ENCODE assay signal across 29 cellular contexts in genomic region chr2:237243487-237243886, GRCh38.
"Had no signal": no experiment of that assay in that cellular context is flagged by ENCODE, and none has a peak within 500 bp of the region (broad histone marks: within the 10 kb centered on the region; RNA-seq: fewer than 3 reads in every experiment).

No MANE protein-coding gene starts in this region.

- H3K4me3 ChIP-seq: ovary, psoas muscle, skin epidermis, smooth muscle cell, spleen, testis, tibial artery, transverse colon, upper lobe of right lung, uterus had no signal

- H3K27me3 ChIP-seq: ovary, testis, tibial artery, transverse colon, upper lobe of right lung, uterus had no signal

- H3K27ac ChIP-seq: neutrophil, ovary, parathyroid adenoma, psoas muscle, spleen, testis, transverse colon, uterus had no signal

- H2AFZ ChIP-seq: parathyroid adenoma had no signal

- DNase-seq: naive B cell; naive thymus-derived CD8-positive, alpha-beta T cell; nephron progenitor cell; nucleus accumbens; ovary; posterior cingulate gyrus; psoas muscle; right cardiac atrium; spleen; stimulated activated CD4-positive, alpha-beta T cell treated with anti-CD3 and anti-CD28 coated beads, Interleukin-12 subunit alpha, Interleukin-12 subunit beta, amount 100 ng/mL, for 4 hours; stimulated activated CD4-positive, alpha-beta T cell treated with anti-CD3 and anti-CD28 coated beads, Interleukin-1b, Interleukin-23, amount 100 ng/mL, for 48 hours; stimulated activated CD4-positive, alpha-beta T cell treated with anti-CD3 and anti-CD28 coated beads, Interleukin-4, amount 100 ng/mL, for 1 hour; stimulated activated CD4-positive, alpha-beta T cell treated with anti-CD3 and anti-CD28 coated beads, Interleukin-4, amount 100 ng/mL, for 4 hours; stimulated activated CD8-positive, alpha-beta memory T cell treated with anti-CD3 and anti-CD28 coated beads, Interleukin-4, amount 100 ng/mL, for 48 hours; stimulated activated naive CD4-positive, alpha-beta T cell; stimulated activated naive CD8-positive, alpha-beta T cell treated with anti-CD3 and anti-CD28 coated beads, Interleukin-15, amount 100 ng/mL, for 72 hours; stimulated activated naive CD8-positive, alpha-beta T cell treated with anti-CD3 and anti-CD28 coated beads, Interleukin-15, Interleukin-2, amounts not matched to agents 100 U/mL and 50 U/mL, for 24 hours; testis; tibial artery; transverse colon; upper lobe of right lung; uterus had no signal

- ATAC-seq: naive thymus-derived CD8-positive, alpha-beta T cell; natural killer cell treated with Interleukin-12 subunit alpha and Interleukin-12 subunit beta and Interleukin-15 and Interleukin-18, amount 100 ng/mL, for 72 hours; psoas muscle; right cardiac atrium; sciatic nerve; stimulated activated memory B cell treated with anti-CD40 and anti-IgM and Interleukin-4, amounts not matched to agents 10 μg/mL and 1 μg/mL and 100 μg/mL, for 72 hours; stimulated activated naive CD8-positive, alpha-beta T cell treated with anti-CD3 and anti-CD28 coated beads, Interleukin-15, amount 100 ng/mL, for 72 hours; stimulated activated naive CD8-positive, alpha-beta T cell treated with anti-CD3 and anti-CD28 coated beads, Interleukin-15, Interleukin-2, amounts not matched to agents 100 U/mL and 50 U/mL, for 24 hours; upper lobe of right lung had no signal

- H3K4me1 ChIP-seq: parathyroid adenoma, psoas muscle, spleen, testis, transverse colon, upper lobe of right lung, uterus had no signal

- H3K9me3 ChIP-seq: ovary, testis, tibial artery, upper lobe of right lung had no signal

- H3K79me2 ChIP-seq: parathyroid adenoma had no signal

- H3K4me2 ChIP-seq: smooth muscle cell had no signal

- H3K9ac ChIP-seq: parathyroid adenoma had no signal

- H3K36me3 ChIP-seq: neutrophil, ovary, spleen, tibial artery, transverse colon, upper lobe of right lung, uterus had no signal
